7 cellular contexts compared by ENCODE assay signal in genomic region chr3:129577925-129578742, GRCh38. TPM values are rescaled to one million over a fixed set of nuclear protein-coding genes. Genes with fewer than 3 reads are reported as not detected.
A peak's percentile ranks its signal among the peaks of the same experiment; 100 is the strongest.
DNase-seq lines count a peak whose midpoint lies in the region; ATAC-seq and TF ChIP-seq lines count a peak whose summit lies in the region.

No MANE protein-coding gene starts in this region.

- H3K4me3 Mint-ChIP-seq in stimulated activated effector memory CD8-positive, alpha-beta T cell treated with anti-CD3 and anti-CD28 coated beads, Interleukin-12 subunit alpha, Interleukin-12 subunit beta, amount 100 ng/mL, for 72 hours, result peak overlapping the region; percentile 81

- peak overlapping the region in 3 of 5 donors; percentile 32 to 90 (median 80) for H3K27ac ChIP-seq in adrenal gland

- no peak for TF ChIP-seq POLR2A in adrenal gland (IDR thresholded peaks at IDR 0.05)

- H3K4me3 ChIP-seq in adrenal gland, result no peak overlapping the region

- intact Hi-C loops in adrenal gland (cut with DNase I), result no loop called here

- no peak for TF ChIP-seq CTCF in adrenal gland (IDR thresholded peaks at IDR 0.05)

- no peaks in the 10 kb centered on the region for H3K9me3 Mint-ChIP-seq in stimulated activated effector memory CD8-positive, alpha-beta T cell treated with anti-CD3 and anti-CD28 coated beads, Interleukin-12 subunit alpha, Interleukin-12 subunit beta, amount 100 ng/mL, for 72 hours

- H3K27me3 ChIP-seq in adrenal gland, result no peaks in the 10 kb centered on the region

- peaks cover 7% of the 10 kb centered on the region for H3K36me3 Mint-ChIP-seq in stimulated activated effector memory CD8-positive, alpha-beta T cell treated with anti-CD3 and anti-CD28 coated beads, Interleukin-12 subunit alpha, Interleukin-12 subunit beta, amount 100 ng/mL, for 72 hours

- peak; percentile 45 for ATAC-seq in HG03460 (IDR thresholded peaks at IDR 0.05; ENCODE audit: unreplicated experiment)
- peak; percentile 67 for ATAC-seq in stimulated activated effector memory CD8-positive, alpha-beta T cell treated with anti-CD3 and anti-CD28 coated beads, Interleukin-12 subunit alpha, Interleukin-12 subunit beta, amount 100 ng/mL, for 72 hours
- ATAC-seq in GM21786 (IDR thresholded peaks at IDR 0.05; ENCODE audit: unreplicated experiment), result no peak
- no peak for ATAC-seq in GM18502 (IDR thresholded peaks at IDR 0.05; ENCODE audit: poor library complexity, unreplicated experiment)

- H3K9me3 ChIP-seq in adrenal gland (replicated peaks in 1 of 3), result no peaks in the 10 kb centered on the region

- peaks cover 61% of the 10 kb centered on the region for H3K4me1 Mint-ChIP-seq in stimulated activated effector memory CD8-positive, alpha-beta T cell treated with anti-CD3 and anti-CD28 coated beads, Interleukin-12 subunit alpha, Interleukin-12 subunit beta, amount 100 ng/mL, for 72 hours

- H3K36me3 ChIP-seq in adrenal gland (replicated peaks in 1 of 2), result peaks cover 0 to 46% of the 10 kb centered on the region in 2 donors

- DNase-seq in GM19240 (ENCODE audit: insufficient read length, low spot score) (peak; percentile 57), adrenal gland (peak in 4 of 7 donors; percentile 48 to 58 (median 56))
- peak in 1 of 2 donors; percentile 15 for DNase-seq in stimulated activated effector memory CD8-positive, alpha-beta T cell treated with anti-CD3 and anti-CD28 coated beads, Interleukin-12 subunit alpha, Interleukin-12 subunit beta, amount 100 ng/mL, for 72 hours (ENCODE audit: low spot score in 2 of 2)
- no peak for DNase-seq in activated CD4-positive, CD25-positive, alpha-beta regulatory T cell treated with anti-CD3 and anti-CD28 coated beads, Interleukin-2, amount 50 U/mL, for 72 hours

- H3K27ac Mint-ChIP-seq in stimulated activated effector memory CD8-positive, alpha-beta T cell treated with anti-CD3 and anti-CD28 coated beads, Interleukin-12 subunit alpha, Interleukin-12 subunit beta, amount 100 ng/mL, for 72 hours, result peak overlapping the region; percentile 96

- WGBS in adrenal gland, 4 donors, result 69 to 90% (median 75%) methylated on average over 9 to 21 of the region's 21 CpGs

- peaks cover 0 to 12% of the 10 kb centered on the region in 2 donors for H3K4me1 ChIP-seq in adrenal gland (replicated peaks in 1 of 2)

RNA-seq across cellular contexts. Expression of gene PLXND1, which starts 28.3 kb away (rescaled TPM):
- 100 to 1,000 TPM; 101 to 191 (median 149) TPM for total RNA-seq in adrenal gland
- polyA plus RNA-seq in adrenal gland, result 100 to 1,000 TPM in 2 of 3 donors, 10 to 100 TPM in 1; 41.2 to 370 (median 130) TPM

RNA-seq across cellular contexts. Expression of gene H1-8, which starts 35.2 kb away (rescaled TPM):
- total RNA-seq in adrenal gland, result not detected
- not detected for polyA plus RNA-seq in adrenal gland

RNA-seq across cellular contexts. Expression of gene RHO, which starts 49.7 kb away (rescaled TPM):
- total RNA-seq in adrenal gland, result not detected
- polyA plus RNA-seq in adrenal gland, result not detected

Comparison
In these comparisons a context has a peak if more than half of its experiments do, and no peak if none do; other contexts are left out.
1. ATAC-seq: peak in HG03460 (single experiment) and stimulated activated effector memory CD8-positive, alpha-beta T cell treated with anti-CD3 and anti-CD28 coated beads, Interleukin-12 subunit alpha, Interleukin-12 subunit beta, amount 100 ng/mL, for 72 hours (single experiment); none in GM21786 (single experiment) and GM18502 (single experiment).